In the genomic region with DNA sequence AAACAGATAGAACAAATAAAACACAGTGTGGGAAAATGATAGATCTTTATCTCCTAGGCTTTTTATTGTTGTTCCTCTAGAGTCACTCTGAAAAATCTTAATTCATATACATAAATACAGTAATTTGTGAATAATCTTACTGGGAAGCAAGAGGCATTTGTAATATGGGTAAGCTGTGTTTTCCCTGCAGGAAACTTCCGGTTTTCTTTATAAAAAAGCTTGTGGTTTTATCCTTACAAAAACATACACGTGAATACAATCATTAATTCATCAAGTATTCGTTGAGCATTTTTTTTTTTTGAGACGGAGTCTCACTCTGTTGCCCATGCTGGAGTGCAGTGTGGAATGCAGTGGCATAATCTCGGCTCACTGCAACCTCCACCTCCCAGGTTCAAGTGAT, we compare ENCODE assay signal across 34 cellular contexts.
"Had no signal": no experiment of that assay in that cellular context is flagged by ENCODE, and none has a peak within 500 bp of the region (broad histone marks: within the 10 kb centered on the region; RNA-seq: fewer than 3 reads in every experiment).

No MANE protein-coding gene starts in this region.

- H3K36me3 ChIP-seq: MG63 had no signal

- H3K9ac ChIP-seq: KMS-11 had no signal

- H3K27me3 ChIP-seq: MG63 had no signal

- H3K9me3 ChIP-seq: MG63 had no signal

- H3K27ac ChIP-seq: KMS-11 had no signal

- DNase-seq: Karpas-422, Kasumi-1, MG63, MM.1S, MV-4-11, NCI-H1048, NCI-H1092, NCI-H1092 treated with DMSO at 0.1 percent for 48 hours, NCI-H1105, NCI-H1105 treated with DMSO at 0.1 percent for 48 hours, NCI-H1417, NCI-H1417 treated with DMSO at 0.1 percent for 48 hours, NCI-H1436, NCI-H1436 treated with DMSO at 0.1 percent for 48 hours, NCI-H146, NCI-H1694, NCI-H1694 treated with DMSO at 0.1 percent for 48 hours, NCI-H187, NCI-H187 treated with DMSO at 0.1 percent for 48 hours, NCI-H1930, NCI-H2029, NCI-H2029 treated with DMSO at 0.1 percent for 48 hours, NCI-H2081, NCI-H2081 treated with DMSO at 0.1 percent for 48 hours, NCI-H2107, NCI-H2171, NCI-H2227 treated with DMSO at 0.1 percent for 48 hours, NCI-H226, NCI-H345, NCI-H446, NCI-H446 treated with DMSO at 0.1 percent for 48 hours, NCI-H510A, NCI-H510A treated with DMSO at 0.1 percent for 48 hours had no signal

- H3K4me3 ChIP-seq: MG63 had no signal
